In genomic region chr10:8830064-8830463, GRCh38 we compare ENCODE assay signal across 15 cellular contexts.
DNase-seq lines count a peak whose midpoint lies in the region; ATAC-seq, FAIRE-seq and TF ChIP-seq lines count a peak whose summit lies in the region.
"Had no signal": no experiment of that assay in that cellular context is flagged by ENCODE, and none has a peak within 500 bp of the region (broad histone marks: within the 10 kb centered on the region; RNA-seq: fewer than 3 reads in every experiment).

No MANE protein-coding gene starts in this region.

- DNase-seq in activated T-cell treated with anti-CD3 and anti-CD28 coated beads, Interleukin-2, amount 50 U/mL, for 24 hours, result no peak
- no peak for DNase-seq in activated T-cell treated with anti-CD3 and anti-CD28 coated beads, Interleukin-2, amount 50 U/mL, for 4 hours
- DNase-seq in RWPE2 (ENCODE audit: low spot score), result no peak
- no peak for DNase-seq in epithelial cell of prostate (ENCODE audit: low read depth, low spot score)
- DNase-seq in small intestine, result no peak
- DNase-seq: BE2C; CD4-positive, alpha-beta memory T cell; DMS79; HFFc6 had no signal

- H3K36me3 ChIP-seq in RWPE2 (ENCODE audit: low read depth) (no peaks in the 10 kb centered on the region), skeletal muscle satellite cell (ENCODE audit: insufficient read depth, low read length) (no peaks in the 10 kb centered on the region), small intestine (ENCODE audit: control insufficient read depth in 2 of 2, insufficient read depth in 2 of 2, low read length in 2 of 2) (no peaks in the 10 kb centered on the region)
- H3K36me3 ChIP-seq: BE2C had no signal

- H3K27me3 Mint-ChIP-seq in activated T-cell treated with anti-CD3 and anti-CD28 coated beads, Interleukin-2, amount 50 U/mL, for 24 hours, result peaks cover 10% of the 10 kb centered on the region
- peaks cover 4% of the 10 kb centered on the region for H3K27me3 Mint-ChIP-seq in activated T-cell treated with anti-CD3 and anti-CD28 coated beads, Interleukin-2, amount 50 U/mL, for 4 hours (ENCODE audit: low read depth)

- H3K4me3 Mint-ChIP-seq in activated T-cell treated with anti-CD3 and anti-CD28 coated beads, Interleukin-2, amount 50 U/mL, for 24 hours, result no peak overlapping the region
- H3K4me3 Mint-ChIP-seq in activated T-cell treated with anti-CD3 and anti-CD28 coated beads, Interleukin-2, amount 50 U/mL, for 4 hours, result no peak overlapping the region
- H3K4me3 Mint-ChIP-seq: CD4-positive, alpha-beta memory T cell; HFFc6 had no signal

- no peaks in the 10 kb centered on the region for H3K27me3 ChIP-seq in RWPE2 (ENCODE audit: insufficient read depth, poor library complexity, severe bottlenecking)
- H3K27me3 ChIP-seq in skeletal muscle satellite cell (ENCODE audit: control insufficient read depth, insufficient read depth, low read length), result no peaks in the 10 kb centered on the region
- no peaks in the 10 kb centered on the region for H3K27me3 ChIP-seq in small intestine (ENCODE audit: control insufficient read depth in 2 of 2, insufficient read depth in 2 of 2, low read length in 2 of 2)
- H3K27me3 ChIP-seq: BE2C had no signal

- H3K4me1 ChIP-seq in RWPE2 (ENCODE audit: insufficient read depth, poor library complexity, severe bottlenecking), result peaks cover 30% of the 10 kb centered on the region
- no peaks in the 10 kb centered on the region for H3K4me1 ChIP-seq in skeletal muscle satellite cell (ENCODE audit: control insufficient read depth, insufficient read depth, low read length)
- no peaks in the 10 kb centered on the region for H3K4me1 ChIP-seq in small intestine (ENCODE audit: control insufficient read depth in 2 of 2, insufficient read depth in 1 of 2, low read depth in 1 of 2, low read length in 1 of 2)
- H3K4me1 ChIP-seq: A549, BE2C had no signal

- ATAC-seq in activated T-cell treated with anti-CD3 and anti-CD28 coated beads, Interleukin-2, amount 50 U/mL, for 4 hours, result no peak
- ATAC-seq in RWPE2 (ENCODE audit: low read depth) (peak; percentile 7; the same call in 2 of the 3 replicates), GM19467 (IDR thresholded peaks at IDR 0.05; ENCODE audit: unreplicated experiment) (no peak)
- ATAC-seq: GM12878 had no signal

- TF ChIP-seq CTCF in RWPE2 (IDR thresholded peaks at IDR 0.05; ENCODE audit: poor library complexity, severe bottlenecking), result no peak

- peak overlapping the region; percentile 36 for H3K4me2 ChIP-seq in skeletal muscle satellite cell (ENCODE audit: low read length)

- H3K9ac ChIP-seq in skeletal muscle satellite cell (ENCODE audit: low read depth, low read length), result no peak overlapping the region

- H3K9me3 Mint-ChIP-seq in activated T-cell treated with anti-CD3 and anti-CD28 coated beads, Interleukin-2, amount 50 U/mL, for 24 hours, result no peaks in the 10 kb centered on the region
- H3K9me3 Mint-ChIP-seq in activated T-cell treated with anti-CD3 and anti-CD28 coated beads, Interleukin-2, amount 50 U/mL, for 4 hours, result no peaks in the 10 kb centered on the region
- H3K9me3 Mint-ChIP-seq: CD4-positive, alpha-beta memory T cell had no signal

- no peak for FAIRE-seq in small intestine (lab: Jason Lieb, UNC)
- FAIRE-seq: A549, GM12878, GM18507 had no signal

- peaks cover 15% of the 10 kb centered on the region for H3K4me1 Mint-ChIP-seq in activated T-cell treated with anti-CD3 and anti-CD28 coated beads, Interleukin-2, amount 50 U/mL, for 24 hours (ENCODE audit: low read depth)
- H3K4me1 Mint-ChIP-seq in activated T-cell treated with anti-CD3 and anti-CD28 coated beads, Interleukin-2, amount 50 U/mL, for 4 hours (ENCODE audit: low read depth), result no peaks in the 10 kb centered on the region

- 82 to 90% (median 84%) methylated on average over 3 of the region's 3 CpGs for WGBS in small intestine, 3 donors

- no peak overlapping the region for H3K4me3 ChIP-seq in RWPE2 (ENCODE audit: severe bottlenecking)
- no peak overlapping the region for H3K4me3 ChIP-seq in skeletal muscle satellite cell (ENCODE audit: low read length)
- no peak overlapping the region for H3K4me3 ChIP-seq in small intestine (ENCODE audit: low read depth in 1 of 2, low read length in 2 of 2)
- H3K4me3 ChIP-seq: A549, GM12878 had no signal

- H3K27ac ChIP-seq in RWPE2 (ENCODE audit: poor library complexity, severe bottlenecking), result peak overlapping the region; percentile 97
- peak overlapping the region; percentile 83 for H3K27ac ChIP-seq in epithelial cell of prostate
- no peak overlapping the region for H3K27ac ChIP-seq in small intestine (ENCODE audit: low read depth in 1 of 2, low read length in 1 of 2)
- H3K27ac ChIP-seq: A549, C4-2B had no signal

- H3K9me3 ChIP-seq in RWPE2 (ENCODE audit: severe bottlenecking), result no peaks in the 10 kb centered on the region
- H3K9me3 ChIP-seq in skeletal muscle satellite cell (replicated peaks; ENCODE audit: low read length), result no peaks in the 10 kb centered on the region
- no peaks in the 10 kb centered on the region for H3K9me3 ChIP-seq in small intestine (ENCODE audit: control insufficient read depth, low read depth)
- H3K9me3 ChIP-seq: A549, BE2C had no signal

- H3K36me3 Mint-ChIP-seq in activated T-cell treated with anti-CD3 and anti-CD28 coated beads, Interleukin-2, amount 50 U/mL, for 24 hours (ENCODE audit: low read depth), result no peaks in the 10 kb centered on the region
- H3K36me3 Mint-ChIP-seq in activated T-cell treated with anti-CD3 and anti-CD28 coated beads, Interleukin-2, amount 50 U/mL, for 4 hours (ENCODE audit: insufficient read depth), result no peaks in the 10 kb centered on the region
- H3K36me3 Mint-ChIP-seq: CD4-positive, alpha-beta memory T cell had no signal

- H3K27ac Mint-ChIP-seq in activated T-cell treated with anti-CD3 and anti-CD28 coated beads, Interleukin-2, amount 50 U/mL, for 24 hours, result peak overlapping the region; percentile 3
- H3K27ac Mint-ChIP-seq: CD4-positive, alpha-beta memory T cell; HFFc6 had no signal

Comparison
In these comparisons a context has a peak if more than half of its experiments do, and no peak if none do; other contexts are left out.
1. H3K27ac ChIP-seq: peak in RWPE2 (single experiment) and epithelial cell of prostate (single experiment); none in small intestine (0 of 2).